ENCODE assay signal across 19 cellular contexts in the genomic region with DNA sequence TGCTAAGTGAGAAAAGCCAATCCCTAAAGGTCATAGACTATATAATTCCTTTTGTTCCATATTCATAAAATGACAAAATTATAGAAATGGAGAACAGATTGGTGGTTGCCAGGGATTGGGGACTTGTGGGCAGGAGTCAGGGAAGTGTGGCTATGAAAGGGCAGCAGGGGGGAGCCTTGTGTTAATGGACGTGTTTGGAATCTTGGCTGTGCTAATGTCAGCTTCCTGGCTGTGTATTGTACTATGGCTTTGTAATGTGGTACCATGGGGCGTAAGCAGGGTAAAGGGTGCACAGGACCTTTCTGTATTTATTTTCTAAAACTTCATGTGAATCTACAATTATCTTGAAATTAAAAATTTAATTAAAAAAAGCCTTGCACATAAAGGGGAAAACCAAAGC.
"Had no signal": no experiment of that assay in that cellular context is flagged by ENCODE, and none has a peak within 500 bp of the region (broad histone marks: within the 10 kb centered on the region; RNA-seq: fewer than 3 reads in every experiment).

No MANE protein-coding gene starts in this region.

- H3K4me3 ChIP-seq: colonic mucosa, esophagus muscularis mucosa, gastroesophageal sphincter, heart left ventricle, hepatocyte, left lung, lower lobe of right lung, mucosa of descending colon had no signal

- H3K4me1 ChIP-seq: colonic mucosa, foreskin keratinocyte, gastroesophageal sphincter, left lung, lower lobe of right lung had no signal

- H3K9me3 Mint-ChIP-seq: dendritic cell treated with granulocyte-macrophage colony-stimulating factor and Interleukin-4, amounts not matched to agents 40 ng/mL and 50 ng/mL, for 4 days; effector memory CD8-positive, alpha-beta T cell; immature natural killer cell; mesothelial cell of epicardium had no signal

- H3K4me1 Mint-ChIP-seq: immature natural killer cell; mesothelial cell of epicardium; naive B cell; naive thymus-derived CD8-positive, alpha-beta T cell had no signal

- H3K27me3 Mint-ChIP-seq: dendritic cell treated with granulocyte-macrophage colony-stimulating factor and Interleukin-4, amounts not matched to agents 40 ng/mL and 50 ng/mL, for 4 days; naive B cell had no signal

- DNase-seq: colonic mucosa; cortex of kidney; effector CD8-positive, alpha-beta T cell; effector memory CD8-positive, alpha-beta T cell; foreskin keratinocyte; heart left ventricle; hypothalamus; immature natural killer cell; left cardiac atrium; left lung; lower lobe of right lung; mucosa of descending colon; naive B cell; naive thymus-derived CD8-positive, alpha-beta T cell had no signal

- H3K27me3 ChIP-seq: colonic mucosa, esophagus muscularis mucosa, foreskin keratinocyte, heart left ventricle, hepatocyte, left lung had no signal

- H3K27ac ChIP-seq: colonic mucosa, esophagus muscularis mucosa, foreskin keratinocyte, gastroesophageal sphincter, heart left ventricle, hepatocyte, left lung, lower lobe of right lung had no signal

- H3K36me3 ChIP-seq: colonic mucosa, esophagus muscularis mucosa, gastroesophageal sphincter, heart left ventricle, left lung, lower lobe of right lung had no signal

- ATAC-seq: effector memory CD8-positive, alpha-beta T cell; foreskin keratinocyte; gastroesophageal sphincter; left cardiac atrium; left lung; lower lobe of right lung; mucosa of descending colon; naive thymus-derived CD8-positive, alpha-beta T cell had no signal

- H3K27ac Mint-ChIP-seq: dendritic cell treated with granulocyte-macrophage colony-stimulating factor and Interleukin-4, amounts not matched to agents 40 ng/mL and 50 ng/mL, for 4 days; effector memory CD8-positive, alpha-beta T cell; immature natural killer cell; mesothelial cell of epicardium; naive B cell; naive thymus-derived CD8-positive, alpha-beta T cell had no signal

- H3K4me3 Mint-ChIP-seq: dendritic cell treated with granulocyte-macrophage colony-stimulating factor and Interleukin-4, amounts not matched to agents 40 ng/mL and 50 ng/mL, for 4 days; effector memory CD8-positive, alpha-beta T cell; immature natural killer cell; mesothelial cell of epicardium; naive B cell; naive thymus-derived CD8-positive, alpha-beta T cell had no signal

- H3K79me2 ChIP-seq: hepatocyte had no signal

- H3K4me2 ChIP-seq: hepatocyte had no signal

- H3K9me3 ChIP-seq: colonic mucosa, esophagus muscularis mucosa, gastroesophageal sphincter, heart left ventricle, left lung, lower lobe of right lung, mucosa of descending colon had no signal

- H3K36me3 Mint-ChIP-seq: immature natural killer cell; mesothelial cell of epicardium; naive B cell; naive thymus-derived CD8-positive, alpha-beta T cell had no signal
